Comparison of ENCODE assay signal across 11 cellular contexts in genomic region chr16:4373356-4373908, GRCh38. TPM values are rescaled to one million over a fixed set of nuclear protein-coding genes. Genes with fewer than 3 reads are reported as not detected.
DNase-seq lines count a peak whose midpoint lies in the region; ATAC-seq, FAIRE-seq and TF ChIP-seq lines count a peak whose summit lies in the region.
"Had no signal": no experiment of that assay in that cellular context is flagged by ENCODE, and none has a peak within 500 bp of the region (broad histone marks: within the 10 kb centered on the region; RNA-seq: fewer than 3 reads in every experiment).

No MANE protein-coding gene starts in this region.

- no peaks in the 10 kb centered on the region for H3K36me3 Mint-ChIP-seq in mesothelial cell of epicardium

- H3K9ac ChIP-seq in HUES64 (ENCODE audit: low read depth, low read length), result 0 out of 2 replicates have a peak overlapping the region, but pooled peaks have one; percentile 15

- TF ChIP-seq EP300 in A549 (IDR thresholded peaks at IDR 0.05), result no peak

- peak overlapping the region; percentile 89 for H3K4me3 Mint-ChIP-seq in mesothelial cell of epicardium

- no peak for TF ChIP-seq POLR2A in A549 (IDR thresholded peaks at IDR 0.05; ENCODE audit: low read length)
- TF ChIP-seq POLR2A in GM12892 (IDR thresholded peaks at IDR 0.05; ENCODE audit: low read depth, low read length), result no peak

- H3K4me1 ChIP-seq in A549 (peaks cover 80% of the 10 kb centered on the region), HUES64 (ENCODE audit: insufficient read depth, low read length) (peaks cover 47% of the 10 kb centered on the region)

- CTCF ChIA-PET in A549 (lab: Yijun Ruan, JAX), result interaction anchor here (0.8 to 25.9 kb wide), 10 partner anchors 9 to 120 kb away, joined by 3 to 638 read pairs (median 4); no protein-coding TSS in a partner anchor

- peak overlapping the region; percentile 68 to 94 for H3K27ac ChIP-seq in A549
- peak overlapping the region; percentile 47; the same call in 1 of the 2 replicates for H3K27ac ChIP-seq in HUES64 (ENCODE audit: low read depth, low read length)

- ATAC-seq in A549 (peak; percentile 37 to 45), HG02840 (IDR thresholded peaks at IDR 0.05; ENCODE audit: low FRiP score, unreplicated experiment) (no peak)

- TF ChIP-seq CTCF in A549 (IDR thresholded peaks at IDR 0.05), result no peak
- no peak for TF ChIP-seq CTCF in cardiac fibroblast (IDR thresholded peaks at IDR 0.05; ENCODE audit: low read depth, low read length)
- TF ChIP-seq CTCF in mesothelial cell of epicardium (IDR thresholded peaks at IDR 0.05; ENCODE audit: unreplicated experiment), result no peak
- no peak for TF ChIP-seq CTCF in D721Med (IDR thresholded peaks at IDR 0.05; ENCODE audit: insufficient read depth, missing control alignments)

- H3K27me3 ChIP-seq in HUES64 (ENCODE audit: insufficient read depth, low read length), result no peaks in the 10 kb centered on the region

- H3K4me3 ChIP-seq in A549 (peak overlapping the region; percentile 27; the same call in 1 of the 3 replicates), HUES64 (ENCODE audit: low read length) (peak overlapping the region; percentile 6; the same call in 1 of the 2 replicates), cardiac fibroblast (replicated peaks in 1 of 2; ENCODE audit: low read depth in 2 of 2, low read length in 2 of 2) (peak overlapping the region; percentile 87 to 95)

- H3K4me1 Mint-ChIP-seq in mesothelial cell of epicardium, result peaks cover 47% of the 10 kb centered on the region

- H3K4me2 ChIP-seq in A549, result peak overlapping the region; percentile 97

- DNase-seq in A549 (ENCODE audit: low read depth in 1 of 2, low spot score in 1 of 2) (peak in 1 of 2 experiments; percentile 56), cardiac fibroblast (ENCODE audit: low read depth in 2 of 2) (no peak), mesothelial cell of epicardium (ENCODE audit: low spot score in 2 of 2, unreplicated experiment in 2 of 2) (no peak), D721Med (ENCODE audit: insufficient read length, low spot score) (no peak), GM12892 (ENCODE audit: insufficient read length) (no peak)
- no peak for DNase-seq in activated CD4-positive, alpha-beta T cell treated with anti-CD3 and anti-CD28 coated beads, Interleukin-2, amount 50 U/mL, for 1 hour
- DNase-seq: activated CD8-positive, alpha-beta memory T cell treated with anti-CD3 and anti-CD28 coated beads, Interleukin-2, amount 50 U/mL, for 48 hours; stimulated activated naive CD4-positive, alpha-beta T cell had no signal

- peak overlapping the region; percentile 92 for H3K27ac Mint-ChIP-seq in mesothelial cell of epicardium

- TF ChIP-seq RAD21 in A549 (conservative IDR thresholded peaks at IDR 0.05 in 1 of 2, IDR thresholded peaks at IDR 0.05 in 1 of 2), result no peak

- WGBS in A549 (ENCODE audit: missing lambda C conversion rate), result 5% methylated on average over 9 of the region's 9 CpGs
- 52% methylated on average over 9 of the region's 9 CpGs for WGBS in HUES64

- no peaks in the 10 kb centered on the region for H3K36me3 ChIP-seq in HUES64 (ENCODE audit: insufficient read depth, low read length)

- no peak for FAIRE-seq in A549 (lab: Jason Lieb, UNC)
- no peak for FAIRE-seq in D721Med (lab: Jason Lieb, UNC)
- FAIRE-seq in GM12892 (lab: Jason Lieb, UNC), result no peak
- FAIRE-seq: islet of Langerhans had no signal

- H3K9me3 ChIP-seq in A549 (no peaks in the 10 kb centered on the region), HUES64 (ENCODE audit: insufficient read depth, low read depth, low read length) (no peaks in the 10 kb centered on the region)

- no peaks in the 10 kb centered on the region for H3K27me3 Mint-ChIP-seq in mesothelial cell of epicardium (ENCODE audit: low read depth)

- no peaks in the 10 kb centered on the region for H3K9me3 Mint-ChIP-seq in mesothelial cell of epicardium

- POLR2A ChIA-PET in A549 (lab: Yijun Ruan, JAX), result interaction anchor here (0.5 to 1.0 kb wide), 2 partner anchors 29 to 100 kb away, joined by 4 read pairs; no protein-coding TSS in a partner anchor

TF ChIP-seq in A549, 52 proteins besides CTCF, POLR2A, EP300 and RAD21:
- no peak for TF ChIP-seq JUNB (IDR thresholded peaks at IDR 0.05)
- no peak for TF ChIP-seq EHMT2 (IDR thresholded peaks at IDR 0.05; ENCODE audit: low read depth)
- 0 out of 2 replicates have a peak, but pooled peaks have one; percentile 8 for TF ChIP-seq MAX (IDR thresholded peaks at IDR 0.05)
- no peak for TF ChIP-seq HOXB5 (CRISPR knock-in tag; IDR thresholded peaks at IDR 0.05)

RNA-seq across cellular contexts. Expression of gene VASN, which starts 1.8 kb away (rescaled TPM):
- 2.0 and 2.3 TPM in 2 replicates for polyA plus RNA-seq in A549 (2011; rRNA removed)
- polyA plus RNA-seq in A549 (2012; cell fraction: cytosol; rRNA removed), result 6.1 and 9.5 TPM in 2 replicates
- 14.0 and 32.6 TPM in 2 replicates for polyA plus RNA-seq in A549 (2012; cell fraction: nucleus; rRNA removed)
- 4.0 to 4.7 TPM (median 4.2 TPM) in 3 replicates for polyA plus RNA-seq in A549 (2017; fragmentation: RNase III; extraction: RNeasy Plus Mini Kit Qiagen cat#74134 plus additional on column Dnase treatment)
- polyA minus RNA-seq in A549 (2011; rRNA and poly(A)+ RNA removed), result 1.3 and 1.8 TPM in 2 replicates
- polyA plus RNA-seq in HUES64 (2013, experiment 1 of 2), result 6.1 TPM
- polyA plus RNA-seq in HUES64 (2013, experiment 2 of 2), result 7.2 TPM
- 36.7 to 37.6 TPM (median 37.5 TPM) in 3 replicates for total RNA-seq in mesothelial cell of epicardium
- polyA plus RNA-seq in GM12892 (2012; ENCODE audit: missing spikeins), result not detected

RNA-seq across cellular contexts. Expression of gene PAM16, which starts 22.3 kb away (rescaled TPM):
- 42.5 and 55.1 TPM in 2 replicates for polyA plus RNA-seq in A549 (2011; rRNA removed)
- 169 and 194 TPM in 2 replicates for polyA plus RNA-seq in A549 (2012; cell fraction: cytosol; rRNA removed)
- polyA plus RNA-seq in A549 (2012; cell fraction: nucleus; rRNA removed), result 144 and 160 TPM in 2 replicates
- polyA plus RNA-seq in A549 (2017; fragmentation: RNase III; extraction: RNeasy Plus Mini Kit Qiagen cat#74134 plus additional on column Dnase treatment), result 58.7 to 64.3 TPM (median 59.1 TPM) in 3 replicates
- polyA minus RNA-seq in A549 (2011; rRNA and poly(A)+ RNA removed), result 9.2 and 9.3 TPM in 2 replicates
- polyA plus RNA-seq in HUES64 (2013, experiment 1 of 2), result 71.8 TPM
- 66.8 TPM for polyA plus RNA-seq in HUES64 (2013, experiment 2 of 2)
- total RNA-seq in mesothelial cell of epicardium, result 31.8 to 35.6 TPM (median 33.6 TPM) in 3 replicates
- 27.7 TPM for polyA plus RNA-seq in GM12892 (2012; ENCODE audit: missing spikeins)

RNA-seq across cellular contexts. Expression of gene CORO7, which starts 43.0 kb away (rescaled TPM):
- polyA plus RNA-seq in A549 (2011; rRNA removed) (5.7 and 6.0 TPM in 2 replicates), A549 (2017; fragmentation: RNase III; extraction: RNeasy Plus Mini Kit Qiagen cat#74134 plus additional on column Dnase treatment) (11.1 to 12.6 TPM (median 11.9 TPM) in 3 replicates)
- polyA plus RNA-seq in A549 (2012; cell fraction: cytosol; rRNA removed), result 13.3 and 15.4 TPM in 2 replicates
- polyA plus RNA-seq in A549 (2012; cell fraction: nucleus; rRNA removed), result 97.0 and 109 TPM in 2 replicates
- 19.1 and 19.6 TPM in 2 replicates for polyA minus RNA-seq in A549 (2011; rRNA and poly(A)+ RNA removed)
- 10.0 TPM for polyA plus RNA-seq in HUES64 (2013, experiment 1 of 2)
- 14.5 TPM for polyA plus RNA-seq in HUES64 (2013, experiment 2 of 2)
- 32.9 to 35.1 TPM (median 34.1 TPM) in 3 replicates for total RNA-seq in mesothelial cell of epicardium
- polyA plus RNA-seq in GM12892 (2012; ENCODE audit: missing spikeins), result 26.5 TPM

RNA-seq across cellular contexts. Expression of gene DNAJA3, which starts 52.2 kb away (rescaled TPM):
- polyA plus RNA-seq in A549 (2011; rRNA removed) (70.9 and 77.2 TPM in 2 replicates), A549 (2017; fragmentation: RNase III; extraction: RNeasy Plus Mini Kit Qiagen cat#74134 plus additional on column Dnase treatment) (64.6 to 71.6 TPM (median 66.0 TPM) in 3 replicates)
- polyA plus RNA-seq in A549 (2012; cell fraction: cytosol; rRNA removed), result 103 and 111 TPM in 2 replicates
- 109 and 116 TPM in 2 replicates for polyA plus RNA-seq in A549 (2012; cell fraction: nucleus; rRNA removed)
- 47.4 and 54.4 TPM in 2 replicates for polyA minus RNA-seq in A549 (2011; rRNA and poly(A)+ RNA removed)
- 39.6 TPM for polyA plus RNA-seq in HUES64 (2013, experiment 1 of 2)
- polyA plus RNA-seq in HUES64 (2013, experiment 2 of 2), result 40.3 TPM
- 34.7 to 37.7 TPM (median 35.3 TPM) in 3 replicates for total RNA-seq in mesothelial cell of epicardium
- 52.0 TPM for polyA plus RNA-seq in GM12892 (2012; ENCODE audit: missing spikeins)

RNA-seq across cellular contexts. Expression of gene GLIS2, which starts 57.6 kb away (rescaled TPM):
- polyA plus RNA-seq in A549 (2011; rRNA removed) (5.5 and 6.8 TPM in 2 replicates), A549 (2017; fragmentation: RNase III; extraction: RNeasy Plus Mini Kit Qiagen cat#74134 plus additional on column Dnase treatment) (15.8 to 19.5 TPM (median 16.3 TPM) in 3 replicates)
- 20.8 and 29.4 TPM in 2 replicates for polyA plus RNA-seq in A549 (2012; cell fraction: cytosol; rRNA removed)
- polyA plus RNA-seq in A549 (2012; cell fraction: nucleus; rRNA removed), result 37.1 and 54.5 TPM in 2 replicates
- 3.3 and 6.4 TPM in 2 replicates for polyA minus RNA-seq in A549 (2011; rRNA and poly(A)+ RNA removed)
- 7.1 TPM for polyA plus RNA-seq in HUES64 (2013, experiment 1 of 2)
- 7.9 TPM for polyA plus RNA-seq in HUES64 (2013, experiment 2 of 2)
- total RNA-seq in mesothelial cell of epicardium, result 78.2 to 80.3 TPM (median 79.6 TPM) in 3 replicates
- 0.42 TPM for polyA plus RNA-seq in GM12892 (2012; ENCODE audit: missing spikeins)

Comparison
In these comparisons a context has a peak if more than half of its experiments do, and no peak if none do; other contexts are left out.
1. H3K4me3 ChIP-seq: peak in every context shown above with its lines; median percentile 91 in cardiac fibroblast; 27 in A549; 6 in HUES64.